Comparison of ENCODE assay signal across 2 cellular contexts in genomic region chr3:107664614-107665013, GRCh38.
TF ChIP-seq lines count a peak whose summit lies in the region.

No MANE protein-coding gene starts in this region.

TF ChIP-seq in IMR-90, 13 proteins besides CTCF, POLR2A, EP300 and RAD21:
- no peak for TF ChIP-seq MAZ (IDR thresholded peaks at IDR 0.05; ENCODE audit: borderline replicate concordance, low read depth, low read length)
- TF ChIP-seq MAFK (IDR thresholded peaks at IDR 0.05; ENCODE audit: low read depth, low read length) = no peak

TF ChIP-seq in GM12878, 131 proteins besides CTCF, POLR2A, EP300 and RAD21:
- TF ChIP-seq BCLAF1 (IDR thresholded peaks at IDR 0.05) (no peak), TCF7 (IDR thresholded peaks at IDR 0.05; ENCODE audit: borderline replicate concordance) (no peak), PML (IDR thresholded peaks at IDR 0.05; ENCODE audit: low read length) (no peak), HSF1 (IDR thresholded peaks at IDR 0.05; ENCODE audit: low read depth, low read length) (no peak), IKZF2 (IDR thresholded peaks at IDR 0.05) (no peak), RUNX3 (IDR thresholded peaks at IDR 0.05; ENCODE audit: low read length) (no peak), KLF5 (IDR thresholded peaks at IDR 0.05; ENCODE audit: partially characterized antibody) (no peak), CBX3 (IDR thresholded peaks at IDR 0.05; ENCODE audit: borderline replicate concordance, low read depth) (no peak), ASH2L (IDR thresholded peaks at IDR 0.05; ENCODE audit: borderline replicate concordance, low read depth) (no peak), BRCA1 (IDR thresholded peaks at IDR 0.05; ENCODE audit: low read depth, low read length) (no peak), NRF1 (conservative IDR thresholded peaks at IDR 0.05; ENCODE audit: low read depth, low read length) (no peak), ZBTB11 (CRISPR knock-in tag; IDR thresholded peaks at IDR 0.05) (no peak), BACH1 (IDR thresholded peaks at IDR 0.05; ENCODE audit: borderline replicate concordance) (no peak), SREBF2 (IDR thresholded peaks at IDR 0.05; ENCODE audit: low read length) (no peak), ZNF622 (IDR thresholded peaks at IDR 0.05) (no peak), RAD51 (IDR thresholded peaks at IDR 0.05) (no peak), IKZF1 (conservative IDR thresholded peaks at IDR 0.05) (no peak), HDAC2 (IDR thresholded peaks at IDR 0.05) (no peak), ZBED1 (IDR thresholded peaks at IDR 0.05; ENCODE audit: borderline replicate concordance) (no peak)
TF ChIP-seq in GM12878: peak in this region for 0.
